ENCODE assay signal across 11 cellular contexts in the genomic region with DNA sequence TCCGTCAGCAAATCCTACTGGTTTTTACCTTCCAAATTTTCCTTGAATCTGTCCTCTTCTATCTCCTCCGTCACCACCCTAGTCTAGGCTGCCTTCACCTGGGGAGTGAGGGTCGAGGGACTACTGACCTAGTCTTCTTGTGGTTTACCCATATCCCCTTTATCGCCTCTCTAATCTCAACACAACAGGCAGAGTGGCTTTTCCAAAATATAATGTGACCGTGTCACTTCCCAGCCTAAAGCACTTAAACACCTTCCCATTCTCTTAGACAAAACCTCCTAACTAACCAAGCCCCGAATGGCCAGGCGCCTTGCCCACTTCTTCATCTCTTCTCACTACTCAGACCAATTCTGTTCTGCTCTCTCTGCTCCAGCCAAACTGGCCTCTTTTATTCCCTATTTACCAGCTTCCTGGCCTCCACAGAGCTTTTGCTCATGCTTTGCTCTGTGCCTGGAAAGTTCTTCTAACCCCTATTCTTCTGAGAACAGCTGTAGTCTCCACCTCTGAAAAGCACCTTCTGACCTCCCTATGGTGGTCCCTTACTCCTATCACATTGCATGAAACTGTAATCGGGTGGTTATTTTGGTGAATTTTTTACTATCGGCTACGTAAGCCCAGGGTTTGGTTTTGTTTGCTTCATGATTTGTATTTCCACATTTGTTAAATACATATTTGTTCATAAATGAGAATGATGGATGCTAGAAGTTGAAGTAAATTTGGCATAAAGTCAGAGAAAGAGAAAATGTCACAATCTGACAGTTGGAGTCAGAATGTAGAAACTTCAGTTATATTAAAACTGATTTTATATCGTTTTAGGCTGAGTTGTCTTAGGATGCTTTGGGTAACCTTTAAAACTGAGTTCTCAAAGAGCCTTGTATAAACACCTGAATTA. TPM values are rescaled to one million over a fixed set of nuclear protein-coding genes. Genes with fewer than 3 reads are reported as not detected.
DNase-seq lines count a peak whose midpoint lies in the region; ATAC-seq and TF ChIP-seq lines count a peak whose summit lies in the region.
"Had no signal": no experiment of that assay in that cellular context is flagged by ENCODE, and none has a peak within 500 bp of the region (broad histone marks: within the 10 kb centered on the region; RNA-seq: fewer than 3 reads in every experiment).

No MANE protein-coding gene starts in this region.

- TF ChIP-seq POLR2A in vagina (IDR thresholded peaks at IDR 0.05) = no peak

- H3K4me1 Mint-ChIP-seq in CD4-positive, alpha-beta T cell (ENCODE audit: low read depth) = no peaks in the 10 kb centered on the region

- H3K27ac Mint-ChIP-seq in CD4-positive, alpha-beta T cell = no peak overlapping the region

- no peak overlapping the region for H3K4me3 Mint-ChIP-seq in CD4-positive, alpha-beta T cell

- H3K9me3 Mint-ChIP-seq in CD4-positive, alpha-beta T cell = no peaks in the 10 kb centered on the region

- POLR2A ChIA-PET in CD4-positive, alpha-beta T cell (lab: Charles Lee) = interaction anchor here (0.7 to 1.9 kb wide), 4 partner anchors 126 to 337 kb away, joined by 3 to 7 read pairs (median 4); no protein-coding TSS in a partner anchor

- no peaks in the 10 kb centered on the region for H3K36me3 Mint-ChIP-seq in CD4-positive, alpha-beta T cell (ENCODE audit: low read depth)

- CTCF ChIA-PET in CD4-positive, alpha-beta T cell (lab: Charles Lee) = no interaction called here

- ATAC-seq in right cardiac atrium (no peak), left ventricle myocardium superior (no peak), left lobe of liver (no peak), HG03139 (IDR thresholded peaks at IDR 0.05; ENCODE audit: unreplicated experiment) (no peak)
- ATAC-seq in CD4-positive, alpha-beta T cell (ENCODE audit: poor library complexity) = no peak

- no peak overlapping the region for H3K27ac ChIP-seq in right cardiac atrium (ENCODE audit: low read length)
- no peak overlapping the region for H3K27ac ChIP-seq in WERI-Rb-1
- no peak overlapping the region for H3K27ac ChIP-seq in vagina
- no peak overlapping the region for H3K27ac ChIP-seq in CD4-positive, alpha-beta T cell (ENCODE audit: low read depth, low read length)

- H3K36me3 ChIP-seq in WERI-Rb-1 = peaks cover 8% of the 10 kb centered on the region
- H3K36me3 ChIP-seq in vagina = peaks cover 0 to 11% of the 10 kb centered on the region in 2 donors

- intact Hi-C loops in right cardiac atrium (cut with DNase I) = no loop called here
- intact Hi-C loops in left ventricle myocardium superior (cut with micrococcal nuclease) = no loop called here
- intact Hi-C loops in vagina (cut with DNase I) = no loop called here
- intact Hi-C loops in CD4-positive, alpha-beta T cell (cut with DNase I, micrococcal nuclease) = loop anchor here (2.0 to 10.0 kb wide), 6 partner anchors 120 to 407 kb away; partner anchors contain the start of genes CROCC (in 1 of the 2), NECAP2 (in 1 of the 2) and SZRD1 (in 1 of the 2)

- no peak overlapping the region for H3K4me3 ChIP-seq in right cardiac atrium (ENCODE audit: low read length)
- H3K4me3 ChIP-seq in WERI-Rb-1 (ENCODE audit: low read depth, low read length) = no peak overlapping the region
- H3K4me3 ChIP-seq in vagina = no peak overlapping the region

- no peak for TF ChIP-seq CTCF in WERI-Rb-1 (IDR thresholded peaks at IDR 0.05; ENCODE audit: low read depth, low read length)
- TF ChIP-seq CTCF in vagina (IDR thresholded peaks at IDR 0.05) = peak in 1 of 3 experiments; percentile 9
- no peak for TF ChIP-seq CTCF in CD4-positive, alpha-beta T cell (IDR thresholded peaks at IDR 0.05)

- H3K27me3 Mint-ChIP-seq in CD4-positive, alpha-beta T cell = no peaks in the 10 kb centered on the region

- no peaks in the 10 kb centered on the region for H3K27me3 ChIP-seq in right cardiac atrium (ENCODE audit: control insufficient read depth, insufficient read depth)
- no peaks in the 10 kb centered on the region for H3K27me3 ChIP-seq in WERI-Rb-1 (ENCODE audit: insufficient read depth, low read depth, severe bottlenecking)
- no peaks in the 10 kb centered on the region for H3K27me3 ChIP-seq in vagina
- peaks cover 9% of the 10 kb centered on the region for H3K27me3 ChIP-seq in CD4-positive, alpha-beta T cell (ENCODE audit: control insufficient read depth, insufficient read depth, low read length)

- no peaks in the 10 kb centered on the region for H3K4me1 ChIP-seq in right cardiac atrium (ENCODE audit: control insufficient read depth, insufficient read depth, low read length)
- peaks cover 38% of the 10 kb centered on the region for H3K4me1 ChIP-seq in vagina

- 75% methylated on average over 11 of the region's 11 CpGs for WGBS in right cardiac atrium

- DNase-seq in right cardiac atrium (peak; percentile 12 to 58 (median 55)), left ventricle myocardium superior (no peak), WERI-Rb-1 (peak; percentile 28), left lobe of liver (ENCODE audit: low spot score) (peak; percentile 57), vagina (ENCODE audit: extremely low spot score in 2 of 2) (peak; percentile 93 to 98), NCI-H1105 (lab: John Stamatoyannopoulos, UW) (no peak)
- DNase-seq in CD4-positive, alpha-beta T cell = no peak
- DNase-seq: NCI-H1694 treated with DMSO at 0.1 percent for 48 hours, SW 1271 had no signal

- H3K9me3 ChIP-seq in right cardiac atrium (ENCODE audit: control insufficient read depth, low read length) = no peaks in the 10 kb centered on the region
- H3K9me3 ChIP-seq in WERI-Rb-1 (ENCODE audit: severe bottlenecking) = no peaks in the 10 kb centered on the region
- no peaks in the 10 kb centered on the region for H3K9me3 ChIP-seq in vagina
- no peaks in the 10 kb centered on the region for H3K9me3 ChIP-seq in CD4-positive, alpha-beta T cell (ENCODE audit: control insufficient read depth, low read length)

RNA-seq across cellular contexts. Expression of gene NBPF1, which starts 1.2 kb away (rescaled TPM):
- total RNA-seq in right cardiac atrium = 10 to 100 TPM in 3 of 4 donors, 1 to 10 TPM in 1; 8.9 to 18.7 (median 15.7) TPM
- polyA plus RNA-seq in right cardiac atrium = 6.5 TPM
- total RNA-seq in left ventricle myocardium superior = 12.2 TPM
- 23.0 TPM for total RNA-seq in left lobe of liver
- total RNA-seq in vagina = 45.9 TPM
- total RNA-seq in CD4-positive, alpha-beta T cell = 10 to 100 TPM; 15.0 to 15.9 TPM

RNA-seq across cellular contexts. Expression of gene RNU1-3, which starts 52.1 kb away (rescaled TPM):
- total RNA-seq in right cardiac atrium (1,000 to 10,000 TPM; 3,675 to 8,578 (median 7,073) TPM), left ventricle myocardium superior (4,234 TPM), left lobe of liver (1,159 TPM), vagina (19,908 TPM)
- polyA plus RNA-seq in right cardiac atrium = not detected
- total RNA-seq in CD4-positive, alpha-beta T cell = 1,000 to 10,000 TPM; 4,982 to 5,937 TPM
- polyA plus RNA-seq: urinary bladder had no signal

Comparison
In these comparisons a context has a peak if more than half of its experiments do, and no peak if none do; other contexts are left out.
1. DNase-seq: peak in right cardiac atrium (3 of 3), WERI-Rb-1 (single experiment), left lobe of liver (single experiment) and vagina (2 of 2); none in left ventricle myocardium superior (single experiment), NCI-H1105 (single experiment) and CD4-positive, alpha-beta T cell (0 of 10).
2. intact Hi-C loops: an anchor here in CD4-positive, alpha-beta T cell (2.0 to 10.0 kb wide); none called in right cardiac atrium, left ventricle myocardium superior and vagina.